In genomic region chr17:66952031-66952524, GRCh38 we compare ENCODE assay signal across 8 cellular contexts. TPM values are rescaled to one million over a fixed set of nuclear protein-coding genes. Genes with fewer than 3 reads are reported as not detected.
DNase-seq lines count a peak whose midpoint lies in the region; ATAC-seq and TF ChIP-seq lines count a peak whose summit lies in the region.

No MANE protein-coding gene starts in this region.

- H3K27ac ChIP-seq in HCT116 (ENCODE audit: low read depth, low read length) (peak overlapping the region; percentile 88), VCaP (peak overlapping the region; percentile 11; the same call in 1 of the 2 replicates)

- no peaks in the 10 kb centered on the region for H3K36me3 ChIP-seq in HCT116 (ENCODE audit: control insufficient read depth in 1 of 2, insufficient read depth in 2 of 2, low read length in 2 of 2)

- peak overlapping the region; percentile 2 to 44; a peak in 3 of 4 replicates for H3K4me3 ChIP-seq in HCT116 (replicated peaks in 1 of 2; ENCODE audit: low read depth in 1 of 2, low read length in 2 of 2)

- CTCF ChIA-PET in HCT116 (lab: Charles Lee) = interaction anchor here (2.5 kb wide), 1 partner anchor 23 kb away, joined by 8 read pairs; no protein-coding TSS in a partner anchor

- no peaks in the 10 kb centered on the region for H3K9me3 ChIP-seq in HCT116 (ENCODE audit: control insufficient read depth in 1 of 2, insufficient read depth in 1 of 2, low read depth in 1 of 2, low read length in 2 of 2)

- peak overlapping the region; percentile 61 for H3K9ac ChIP-seq in HCT116 (ENCODE audit: low read length)

- no peaks in the 10 kb centered on the region for H3K9me2 ChIP-seq in HCT116 (ENCODE audit: insufficient read depth)

- H3K27ac Mint-ChIP-seq in stimulated activated naive CD8-positive, alpha-beta T cell treated with anti-CD3 and anti-CD28 coated beads, Interleukin-15, amount 100 ng/mL, for 72 hours = no peak overlapping the region

- H3K4me1 Mint-ChIP-seq in stimulated activated naive CD8-positive, alpha-beta T cell treated with anti-CD3 and anti-CD28 coated beads, Interleukin-15, amount 100 ng/mL, for 72 hours = no peaks in the 10 kb centered on the region

- no peak for TF ChIP-seq CTCF in HCT116 (IDR thresholded peaks at IDR 0.05 in 2 of 3, conservative IDR thresholded peaks at IDR 0.05 in 1 of 3; ENCODE audit: borderline replicate concordance in 1 of 3, insufficient read depth in 1 of 3, low read depth in 2 of 3, low read length in 2 of 3)
- TF ChIP-seq CTCF in VCaP (conservative IDR thresholded peaks at IDR 0.05) = no peak

- TF ChIP-seq RAD21 in HCT116 (IDR thresholded peaks at IDR 0.05; ENCODE audit: low read depth) = no peak; the same call in none of the 2 replicates

- no peak overlapping the region for H2AFZ ChIP-seq in HCT116 (ENCODE audit: low read depth, low read length, poor library complexity, severe bottlenecking)

- no peaks in the 10 kb centered on the region for H4K20me1 ChIP-seq in HCT116 (ENCODE audit: insufficient read depth)

- RAD21 ChIA-PET in HCT116 (lab: Charles Lee; ENCODE audit: low non-redundant PET in 1 of 2, low total read pairs in 2 of 2, uncharacterized antibody in 2 of 2, unreplicated experiment in 2 of 2) = interaction anchor here in 1 of 2 experiments (1.0 to 1.9 kb wide), 2 partner anchors 23 to 37 kb away, joined by 4 to 6 read pairs; no protein-coding TSS in a partner anchor

- H3K4me3 Mint-ChIP-seq in stimulated activated naive CD8-positive, alpha-beta T cell treated with anti-CD3 and anti-CD28 coated beads, Interleukin-15, amount 100 ng/mL, for 72 hours = no peak overlapping the region

- DNase-seq in HCT116 (ENCODE audit: low read depth, low spot score) (peak; percentile 99), iPS-NIHi11 (ENCODE audit: low spot score) (peak; percentile 53), stromal cell of bone marrow (ENCODE audit: low read depth) (peak; percentile 13), AML-193 (lab: John Stamatoyannopoulos, UW) (no peak), NCI-H2029 (lab: John Stamatoyannopoulos, UW) (no peak), nucleus accumbens (lab: John Stamatoyannopoulos, UW) (no peak)
- no peak for DNase-seq in stimulated activated naive CD8-positive, alpha-beta T cell treated with anti-CD3 and anti-CD28 coated beads, Interleukin-15, amount 100 ng/mL, for 72 hours

- peaks cover 39 to 58% of the 10 kb centered on the region in 2 experiments for H3K4me1 ChIP-seq in HCT116 (ENCODE audit: control insufficient read depth in 1 of 2, insufficient read depth in 2 of 2, low read length in 2 of 2)

- no peaks in the 10 kb centered on the region for H3K9me3 Mint-ChIP-seq in stimulated activated naive CD8-positive, alpha-beta T cell treated with anti-CD3 and anti-CD28 coated beads, Interleukin-15, amount 100 ng/mL, for 72 hours

- peak; percentile 87 for ATAC-seq in HCT116
- ATAC-seq in stimulated activated naive CD8-positive, alpha-beta T cell treated with anti-CD3 and anti-CD28 coated beads, Interleukin-15, amount 100 ng/mL, for 72 hours = no peak

- POLR2A ChIA-PET in HCT116 (lab: Charles Lee) = interaction anchor here (0.7 to 1.5 kb wide), 3 partner anchors 18 to 71 kb away, joined by 4 to 7 read pairs (median 4); no protein-coding TSS in a partner anchor

- TF ChIP-seq POLR2A in HCT116 (IDR thresholded peaks at IDR 0.05; ENCODE audit: borderline replicate concordance, extremely low read depth, insufficient read depth, insufficient read length) = no peak

- H3K27me3 ChIP-seq in HCT116 (ENCODE audit: insufficient read depth, low read length) = no peaks in the 10 kb centered on the region

- intact Hi-C loops in HCT116 (cut with micrococcal nuclease) = no loop called here

- peak overlapping the region; percentile 81 for H3K4me2 ChIP-seq in HCT116 (ENCODE audit: low read length)

- H3K27me3 Mint-ChIP-seq in stimulated activated naive CD8-positive, alpha-beta T cell treated with anti-CD3 and anti-CD28 coated beads, Interleukin-15, amount 100 ng/mL, for 72 hours = peaks cover 24% of the 10 kb centered on the region

- no peaks in the 10 kb centered on the region for H3K79me2 ChIP-seq in HCT116 (ENCODE audit: insufficient read depth, low read length)

- no TSS peak for BruUV-seq in HCT116 (replicated peaks; lab: Mats Ljungman, UMichigan)

TF ChIP-seq in HCT116, 20 proteins besides CTCF, POLR2A, EP300 and RAD21:
- TF ChIP-seq ATF3 (IDR thresholded peaks at IDR 0.05) (no peak; the same call in 1 of the 2 replicates), MAX (IDR thresholded peaks at IDR 0.05) (peak; percentile 95), ZNF274 (IDR thresholded peaks at IDR 0.05; ENCODE audit: low read depth, low read length) (no peak), YY1 (IDR thresholded peaks at IDR 0.05; ENCODE audit: extremely low read depth, insufficient replicate concordance, low read depth, low read length) (peak; percentile 79), ZBTB33 (IDR thresholded peaks at IDR 0.05; ENCODE audit: extremely low read depth, insufficient replicate concordance, low read length) (peak; percentile 66), EZH2phosphoT487 (IDR thresholded peaks at IDR 0.05; ENCODE audit: borderline replicate concordance) (no peak), POLR2AphosphoS5 (IDR thresholded peaks at IDR 0.05; ENCODE audit: low read depth, low read length) (peak; percentile 68), CEBPB (IDR thresholded peaks at IDR 0.05; ENCODE audit: low read depth) (no peak), TCF7L2 (IDR thresholded peaks at IDR 0.05; ENCODE audit: borderline replicate concordance, extremely low read depth, insufficient read depth, insufficient read length) (peak; percentile 91), JUND (IDR thresholded peaks at IDR 0.05) (peak; percentile 100), SIN3A (IDR thresholded peaks at IDR 0.05; ENCODE audit: low read depth) (peak; percentile 100), FOSL1 (IDR thresholded peaks at IDR 0.05; ENCODE audit: low read depth) (peak; percentile 100), REST (IDR thresholded peaks at IDR 0.05; ENCODE audit: low read depth) (no peak), SRF (IDR thresholded peaks at IDR 0.05; ENCODE audit: low read depth) (no peak; the same call in none of the 2 replicates), SP1 (IDR thresholded peaks at IDR 0.05; ENCODE audit: low read depth) (peak; percentile 98), CBX3 (IDR thresholded peaks at IDR 0.05; ENCODE audit: low read depth) (peak; percentile 100)

RNA-seq across cellular contexts. Expression of gene CACNG4, which starts 12.4 kb away (rescaled TPM):
- total RNA-seq in HCT116 (2021; ENCODE audit: unreplicated experiment) = not detected
- polyA plus RNA-seq in HCT116 (2012) = 0.03 TPM in 1 of 2 replicates, not detected in the other

Comparison
In these comparisons a context has a peak if more than half of its experiments do, and no peak if none do; other contexts are left out.
1. DNase-seq: peak in HCT116 (single experiment), iPS-NIHi11 (single experiment) and stromal cell of bone marrow (single experiment); none in stimulated activated naive CD8-positive, alpha-beta T cell treated with anti-CD3 and anti-CD28 coated beads, Interleukin-15, amount 100 ng/mL, for 72 hours (0 of 2), AML-193 (0 of 2), NCI-H2029 (single experiment) and nucleus accumbens (0 of 56).